1 cellular context compared by ENCODE assay signal in genomic region chr19:13622727-13623126, GRCh38.
TF ChIP-seq lines count a peak whose summit lies in the region.

No MANE protein-coding gene starts in this region.

TF ChIP-seq in WTC11, 78 proteins besides CTCF, POLR2A, EP300 and RAD21 (continued from another document):
- no peak for TF ChIP-seq ZNF532 (CRISPR knock-in tag; IDR thresholded peaks at IDR 0.05; ENCODE audit: borderline replicate concordance)
- no peak for TF ChIP-seq SMAD4 (CRISPR knock-in tag; IDR thresholded peaks at IDR 0.05)
- TF ChIP-seq ZNF423 (CRISPR knock-in tag; IDR thresholded peaks at IDR 0.05): no peak
- no peak for TF ChIP-seq OVOL2 (CRISPR knock-in tag; IDR thresholded peaks at IDR 0.05; ENCODE audit: borderline replicate concordance)
- TF ChIP-seq ZNF416 (CRISPR knock-in tag; IDR thresholded peaks at IDR 0.05): no peak
- no peak for TF ChIP-seq ETV6 (CRISPR knock-in tag; IDR thresholded peaks at IDR 0.05)
- TF ChIP-seq PRDM15 (CRISPR knock-in tag; IDR thresholded peaks at IDR 0.05): no peak
- no peak for TF ChIP-seq NR3C1 (CRISPR knock-in tag; conservative IDR thresholded peaks at IDR 0.05; ENCODE audit: low read depth)
- no peak for TF ChIP-seq KAT7 (CRISPR knock-in tag; IDR thresholded peaks at IDR 0.05; ENCODE audit: borderline replicate concordance)
- no peak for TF ChIP-seq ZBTB43 (CRISPR knock-in tag; IDR thresholded peaks at IDR 0.05)
- no peak for TF ChIP-seq ATF6 (CRISPR knock-in tag; IDR thresholded peaks at IDR 0.05)
- TF ChIP-seq PREB (CRISPR knock-in tag; IDR thresholded peaks at IDR 0.05; ENCODE audit: borderline replicate concordance): no peak
- TF ChIP-seq ZNF281 (CRISPR knock-in tag; IDR thresholded peaks at IDR 0.05): no peak
- no peak for TF ChIP-seq USF2 (CRISPR knock-in tag; IDR thresholded peaks at IDR 0.05)
